ENCODE assay signal across 9 cellular contexts in the genomic region with DNA sequence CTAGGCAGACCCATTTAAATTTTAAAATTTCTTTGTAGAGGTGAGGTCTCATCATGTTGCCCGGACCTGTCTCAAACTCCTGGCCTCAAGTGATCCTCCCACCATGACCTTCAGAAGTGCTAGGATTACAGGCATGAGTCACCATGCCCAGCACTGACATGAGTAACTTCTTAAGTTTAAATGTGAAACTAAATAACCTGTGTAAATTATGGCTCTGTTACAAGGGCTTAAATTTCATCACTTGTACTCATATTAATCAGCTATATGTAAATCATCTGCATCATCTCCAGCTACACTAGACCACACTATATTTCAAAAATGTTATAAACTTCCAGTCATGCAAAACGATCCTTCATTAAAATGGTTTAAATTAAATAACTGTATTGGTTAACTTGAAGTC. TPM values are rescaled to one million over a fixed set of nuclear protein-coding genes. Genes with fewer than 3 reads are reported as not detected.
A peak's percentile ranks its signal among the peaks of the same experiment; 100 is the strongest.
DNase-seq lines count a peak whose midpoint lies in the region; ATAC-seq and TF ChIP-seq lines count a peak whose summit lies in the region.
"Had no signal": no experiment of that assay in that cellular context is flagged by ENCODE, and none has a peak within 500 bp of the region (broad histone marks: within the 10 kb centered on the region; RNA-seq: fewer than 3 reads in every experiment).

No MANE protein-coding gene starts in this region.

- no peaks in the 10 kb centered on the region for H3K27me3 ChIP-seq in CD4-positive, CD25-positive, alpha-beta regulatory T cell (ENCODE audit: control insufficient read depth, insufficient read depth, low read length)
- no peaks in the 10 kb centered on the region for H3K27me3 ChIP-seq in GM23248 (replicated peaks; ENCODE audit: insufficient read depth)
- no peaks in the 10 kb centered on the region for H3K27me3 ChIP-seq in Panc1 (ENCODE audit: control insufficient read depth, insufficient read depth, low read length)

- no peaks in the 10 kb centered on the region for H3K27me3 Mint-ChIP-seq in CD4-positive, CD25-positive, alpha-beta regulatory T cell

- DNase-seq in CD4-positive, CD25-positive, alpha-beta regulatory T cell: peak in 1 of 3 donors; percentile 60
- DNase-seq in GM23248 (peak; percentile 71), Panc1 (ENCODE audit: low read depth, low spot score) (peak; percentile 27), erythroblast (lab: John Stamatoyannopoulos, UW) (peak; percentile 30 to 76), SW 1271 (lab: John Stamatoyannopoulos, UW) (no peak), caudate nucleus (lab: John Stamatoyannopoulos, UW) (no peak), COLO829 (ENCODE audit: low spot score) (no peak)
- DNase-seq in stimulated activated effector memory CD8-positive, alpha-beta T cell treated with anti-CD3 and anti-CD28 coated beads, Interleukin-12 subunit alpha, Interleukin-12 subunit beta, amount 100 ng/mL, for 72 hours (ENCODE audit: low spot score in 2 of 2): peak in 1 of 2 donors; percentile 66

- H4K20me1 ChIP-seq in GM23248 (ENCODE audit: insufficient read depth): no peaks in the 10 kb centered on the region

- H3K9me3 ChIP-seq in CD4-positive, CD25-positive, alpha-beta regulatory T cell (ENCODE audit: control insufficient read depth in 2 of 2, low read length in 2 of 2): no peaks in the 10 kb centered on the region
- H3K9me3 ChIP-seq in GM23248 (ENCODE audit: low read depth): no peaks in the 10 kb centered on the region
- H3K9me3 ChIP-seq in Panc1 (ENCODE audit: control insufficient read depth, insufficient read depth, low read depth, low read length): no peaks in the 10 kb centered on the region
- H3K9me3 ChIP-seq: thoracic aorta had no signal

- H3K36me3 Mint-ChIP-seq in CD4-positive, CD25-positive, alpha-beta regulatory T cell: peaks cover 21% of the 10 kb centered on the region
- peaks cover 55% of the 10 kb centered on the region for H3K36me3 Mint-ChIP-seq in stimulated activated effector memory CD8-positive, alpha-beta T cell treated with anti-CD3 and anti-CD28 coated beads, Interleukin-12 subunit alpha, Interleukin-12 subunit beta, amount 100 ng/mL, for 72 hours

- H3K27ac Mint-ChIP-seq in CD4-positive, CD25-positive, alpha-beta regulatory T cell: peak overlapping the region in 1 of 3 donors; percentile 47
- peak overlapping the region; percentile 83 for H3K27ac Mint-ChIP-seq in stimulated activated effector memory CD8-positive, alpha-beta T cell treated with anti-CD3 and anti-CD28 coated beads, Interleukin-12 subunit alpha, Interleukin-12 subunit beta, amount 100 ng/mL, for 72 hours

- in situ Hi-C loops in GM23248 (cut with MboI): no loop called here
- in situ Hi-C loops in Panc1 (cut with HindIII; ENCODE audit: low pct_unique_long_range_greater_than_20kb, low sequenced_read_pairs): no loop called here

- H3K4me1 Mint-ChIP-seq in CD4-positive, CD25-positive, alpha-beta regulatory T cell: peaks cover 2 to 23% (median 11%) of the 10 kb centered on the region in 4 donors
- peaks cover 32% of the 10 kb centered on the region for H3K4me1 Mint-ChIP-seq in stimulated activated effector memory CD8-positive, alpha-beta T cell treated with anti-CD3 and anti-CD28 coated beads, Interleukin-12 subunit alpha, Interleukin-12 subunit beta, amount 100 ng/mL, for 72 hours

- CTCF ChIA-PET in Panc1 (lab: Charles Lee): interaction anchor here (0.6 kb wide), 1 partner anchor 59 kb away, joined by 3 read pairs; no protein-coding TSS in a partner anchor

- no peaks in the 10 kb centered on the region for H3K4me1 ChIP-seq in CD4-positive, CD25-positive, alpha-beta regulatory T cell (ENCODE audit: control insufficient read depth, insufficient read depth, low read length, poor library complexity, severe bottlenecking)
- H3K4me1 ChIP-seq in GM23248 (ENCODE audit: insufficient read depth) (peaks cover 10% of the 10 kb centered on the region; the same call in 1 of the 2 replicates), Panc1 (ENCODE audit: control insufficient read depth, insufficient read depth, low read length) (no peaks in the 10 kb centered on the region)

- H3K9me2 ChIP-seq in GM23248 (ENCODE audit: insufficient read depth): no peaks in the 10 kb centered on the region

- peak; percentile 31 to 55 for ATAC-seq in CD4-positive, CD25-positive, alpha-beta regulatory T cell (ENCODE audit: low read depth in 2 of 2)
- peak; percentile 63; the same call in 1 of the 2 replicates for ATAC-seq in Panc1
- peak; percentile 100 for ATAC-seq in stimulated activated effector memory CD8-positive, alpha-beta T cell treated with anti-CD3 and anti-CD28 coated beads, Interleukin-12 subunit alpha, Interleukin-12 subunit beta, amount 100 ng/mL, for 72 hours

- no peaks in the 10 kb centered on the region for H3K79me2 ChIP-seq in GM23248 (ENCODE audit: insufficient read depth)

- no peak for TF ChIP-seq POLR2A in erythroblast (IDR thresholded peaks at IDR 0.05; ENCODE audit: low read length)

- no peak for TF ChIP-seq CTCF in Panc1 (IDR thresholded peaks at IDR 0.05)

- no peak overlapping the region for H3K4me3 Mint-ChIP-seq in CD4-positive, CD25-positive, alpha-beta regulatory T cell
- peak overlapping the region; percentile 14 for H3K4me3 Mint-ChIP-seq in stimulated activated effector memory CD8-positive, alpha-beta T cell treated with anti-CD3 and anti-CD28 coated beads, Interleukin-12 subunit alpha, Interleukin-12 subunit beta, amount 100 ng/mL, for 72 hours

- intact Hi-C loops in Panc1 (cut with micrococcal nuclease; ENCODE audit: unreplicated experiment): no loop called here

- no peak overlapping the region for H3K4me3 ChIP-seq in CD4-positive, CD25-positive, alpha-beta regulatory T cell (ENCODE audit: low read depth, low read length)
- H3K4me3 ChIP-seq in GM23248: no peak overlapping the region
- no peak overlapping the region for H3K4me3 ChIP-seq in Panc1 (ENCODE audit: low read depth in 2 of 2, low read length in 2 of 2)
- H3K4me3 ChIP-seq: thoracic aorta had no signal

- peaks cover 25% of the 10 kb centered on the region for H3K36me3 ChIP-seq in CD4-positive, CD25-positive, alpha-beta regulatory T cell (ENCODE audit: control insufficient read depth, insufficient read depth, low read length)
- H3K36me3 ChIP-seq in GM23248 (ENCODE audit: low read depth): peaks cover 18% of the 10 kb centered on the region
- H3K36me3 ChIP-seq in Panc1 (ENCODE audit: control insufficient read depth, insufficient read depth, low read length): 0 out of 2 replicates have a peak, but pooled peaks cover 4% of the 10 kb centered on the region
- H3K36me3 ChIP-seq: thoracic aorta had no signal

- peaks cover 14% of the 10 kb centered on the region for H3F3A ChIP-seq in GM23248 (ENCODE audit: insufficient read depth)

- H2AFZ ChIP-seq in GM23248: no peak overlapping the region

- no peaks in the 10 kb centered on the region for H3K9me3 Mint-ChIP-seq in CD4-positive, CD25-positive, alpha-beta regulatory T cell
- H3K9me3 Mint-ChIP-seq in stimulated activated effector memory CD8-positive, alpha-beta T cell treated with anti-CD3 and anti-CD28 coated beads, Interleukin-12 subunit alpha, Interleukin-12 subunit beta, amount 100 ng/mL, for 72 hours: no peaks in the 10 kb centered on the region

- H3K27ac ChIP-seq in CD4-positive, CD25-positive, alpha-beta regulatory T cell (ENCODE audit: insufficient read depth, low read length, poor library complexity, severe bottlenecking): no peak overlapping the region
- H3K27ac ChIP-seq in GM23248 (no peak overlapping the region), Panc1 (ENCODE audit: low read length) (no peak overlapping the region), caudate nucleus (ENCODE audit: low read depth, low read length) (no peak overlapping the region)
- H3K27ac ChIP-seq: thoracic aorta had no signal

- no peak overlapping the region for H3K4me2 ChIP-seq in GM23248 (ENCODE audit: unreplicated experiment)

- 64 to 72% methylated on average over 2 of the region's 2 CpGs for WGBS in GM23248 (ENCODE audit: low coverage in 1 of 2, low lambda C conversion rate in 2 of 2, missing lambda C conversion rate in 2 of 2), 2 experiments

- no peak overlapping the region for H3K9ac ChIP-seq in GM23248

- no TSS peak for BruUV-seq in Panc1 (replicated peaks; lab: Mats Ljungman, UMichigan)

- POLR2A ChIA-PET in Panc1 (lab: Charles Lee): interaction anchor here (1.1 kb wide), 1 partner anchor 257 kb away, joined by 5 read pairs; a partner anchor contains a TSS

RNA-seq across cellular contexts. Expression of a gene that starts 56.1 kb away (rescaled TPM):
- 33.1 TPM for total RNA-seq in CD4-positive, CD25-positive, alpha-beta regulatory T cell
- 10 to 100 TPM; 31.5 to 50.1 (median 38.8) TPM for polyA plus RNA-seq in CD4-positive, CD25-positive, alpha-beta regulatory T cell
- total RNA-seq in GM23248 (2014; rRNA removed; shearing (Covaris generic)): 43.9 and 66.8 TPM in 2 replicates
- 52.4 and 52.8 TPM in 2 replicates for polyA plus RNA-seq in GM23248 (2016; fragmentation: Nextera tagmentation; extraction: Ambion mirVana)
- 62.0 TPM for total RNA-seq in Panc1 (2021; ENCODE audit: unreplicated experiment)
- 21.1 TPM for polyA plus RNA-seq in Panc1 (2012; ENCODE audit: insufficient read length)

Comparison
In these comparisons a context has a peak if more than half of its experiments do, and no peak if none do; other contexts are left out.
1. ATAC-seq: peak in every context shown above with its lines; median percentile 100 in stimulated activated effector memory CD8-positive, alpha-beta T cell treated with anti-CD3 and anti-CD28 coated beads, Interleukin-12 subunit alpha, Interleukin-12 subunit beta, amount 100 ng/mL, for 72 hours; 63 in Panc1; 43 in CD4-positive, CD25-positive, alpha-beta regulatory T cell.
2. DNase-seq: peak in GM23248 (single experiment), Panc1 (single experiment) and erythroblast (2 of 2); none in SW 1271 (0 of 2), caudate nucleus (0 of 61) and COLO829 (single experiment).